In genomic region chr10:29110172-29110571, GRCh38 we compare ENCODE assay signal across 20 cellular contexts.
A peak's percentile ranks its signal among the peaks of the same experiment; 100 is the strongest.
DNase-seq lines count a peak whose midpoint lies in the region; ATAC-seq, FAIRE-seq and TF ChIP-seq lines count a peak whose summit lies in the region.
"Had no signal": no experiment of that assay in that cellular context is flagged by ENCODE, and none has a peak within 500 bp of the region (broad histone marks: within the 10 kb centered on the region; RNA-seq: fewer than 3 reads in every experiment).

No MANE protein-coding gene starts in this region.

- no peak for FAIRE-seq in urothelium cell line (lab: Jason Lieb, UNC)
- FAIRE-seq: A549, GM19239, H54, K562 had no signal

- peak overlapping the region; percentile 85 for H3K18ac ChIP-seq in mesendoderm (ENCODE audit: low read length)

- peaks cover 5% of the 10 kb centered on the region for H3K27me3 Mint-ChIP-seq in neural progenitor cell (ENCODE audit: insufficient read depth, low read depth)
- H3K27me3 Mint-ChIP-seq in activated CD8-positive, alpha-beta T cell treated with anti-CD3 and anti-CD28 coated beads for 36 hours, result peaks cover 3% of the 10 kb centered on the region

- H2BK120ac ChIP-seq in mesendoderm (ENCODE audit: low read depth, low read length), result peak overlapping the region; percentile 90

- peak overlapping the region; percentile 43 for H3K4ac ChIP-seq in mesendoderm (ENCODE audit: low read depth, low read length)

- no peaks in the 10 kb centered on the region for H3K79me2 ChIP-seq in mesendoderm (ENCODE audit: control insufficient read depth, insufficient read depth, low read length)
- H3K79me2 ChIP-seq in neural progenitor cell (ENCODE audit: low read depth), result no peaks in the 10 kb centered on the region

- peaks cover 29% of the 10 kb centered on the region for H3K4me1 ChIP-seq in HUES6 (ENCODE audit: control insufficient read depth, insufficient read depth, low read length)
- H3K4me1 ChIP-seq in mesendoderm (ENCODE audit: control insufficient read depth, low read depth, low read length), result peaks cover 20% of the 10 kb centered on the region
- H3K4me1 ChIP-seq in neural progenitor cell, result peaks cover 13% of the 10 kb centered on the region

- no peak overlapping the region for H3K4me3 Mint-ChIP-seq in neural progenitor cell
- H3K4me3 Mint-ChIP-seq in activated CD8-positive, alpha-beta T cell treated with anti-CD3 and anti-CD28 coated beads for 36 hours, result no peak overlapping the region
- H3K4me3 Mint-ChIP-seq: CD4-positive, alpha-beta T cell had no signal

- DNase-seq in ELF-1 (ENCODE audit: low read depth, low spot score), result peak; percentile 17
- peak; percentile 57 for DNase-seq in mesendoderm
- no peak for DNase-seq in neural progenitor cell (ENCODE audit: low spot score)
- DNase-seq in hippocampal formation (lab: John Stamatoyannopoulos, UW), result no peak
- no peak for DNase-seq in activated CD8-positive, alpha-beta T cell treated with anti-CD3 and anti-CD28 coated beads for 36 hours
- no peak for DNase-seq in urothelium cell line (ENCODE audit: low spot score)
- DNase-seq: AML-193; CD4-positive, alpha-beta T cell; DMS153; DMS79; GF-D8; GM23248; HCEC 1CT; IMR-90 had no signal

- peaks cover 1% of the 10 kb centered on the region for H3K36me3 Mint-ChIP-seq in neural progenitor cell
- H3K36me3 Mint-ChIP-seq in activated CD8-positive, alpha-beta T cell treated with anti-CD3 and anti-CD28 coated beads for 36 hours (ENCODE audit: low read depth), result no peaks in the 10 kb centered on the region

- H3F3A ChIP-seq in neural progenitor cell (ENCODE audit: low read depth), result no peaks in the 10 kb centered on the region

- H3K23ac ChIP-seq in mesendoderm (ENCODE audit: low read length), result no peak overlapping the region

- peak overlapping the region; percentile 90 for H2BK5ac ChIP-seq in mesendoderm (ENCODE audit: low read length)

- CTCF ChIA-PET in activated CD8-positive, alpha-beta T cell treated with anti-CD3 and anti-CD28 coated beads for 36 hours (lab: Charles Lee), result no interaction called here

- H4K5ac ChIP-seq in mesendoderm (ENCODE audit: low read length), result no peak overlapping the region

- H3K4me3 ChIP-seq in HUES6 (ENCODE audit: low read depth, low read length) (no peak overlapping the region), mesendoderm (ENCODE audit: low read length) (no peak overlapping the region), neural progenitor cell (no peak overlapping the region)
- H3K4me3 ChIP-seq: A549, GM23248, K562 had no signal

- H3K27ac ChIP-seq in HUES6 (ENCODE audit: low read depth, low read length) (peak overlapping the region; percentile 73; the same call in 1 of the 2 replicates), mesendoderm (ENCODE audit: low read depth, low read length) (peak overlapping the region; percentile 81), neural progenitor cell (no peak overlapping the region)
- H3K27ac ChIP-seq: A549, GM23248 had no signal

- no peak overlapping the region for H2AK5ac ChIP-seq in mesendoderm (ENCODE audit: low read length)

- peak overlapping the region; percentile 68 for H3K56ac ChIP-seq in mesendoderm (ENCODE audit: low read length)

- no peak overlapping the region for H4K8ac ChIP-seq in mesendoderm (ENCODE audit: low read depth, low read length)

- no peaks in the 10 kb centered on the region for H3K36me3 ChIP-seq in HUES6 (ENCODE audit: control insufficient read depth, insufficient read depth, low read length)
- no peaks in the 10 kb centered on the region for H3K36me3 ChIP-seq in mesendoderm (ENCODE audit: control insufficient read depth, insufficient read depth, low read length)
- no peaks in the 10 kb centered on the region for H3K36me3 ChIP-seq in neural progenitor cell

- intact Hi-C loops in activated CD8-positive, alpha-beta T cell treated with anti-CD3 and anti-CD28 coated beads for 36 hours (cut with micrococcal nuclease), result no loop called here

- ATAC-seq in GM19023 (IDR thresholded peaks at IDR 0.05; ENCODE audit: unreplicated experiment), result no peak
- no peak for ATAC-seq in activated CD8-positive, alpha-beta T cell treated with anti-CD3 and anti-CD28 coated beads for 36 hours
- ATAC-seq: A549, K562 had no signal

- no peak overlapping the region for H2BK15ac ChIP-seq in mesendoderm (replicated peaks; ENCODE audit: low read depth)

- WGBS in mesendoderm (ENCODE audit: extremely low coverage, insufficient coverage, low lambda C conversion rate), result no CpG with 5 or more reads among the region's 2 CpGs

- H3K9me3 Mint-ChIP-seq in neural progenitor cell, result peaks cover 10% of the 10 kb centered on the region
- H3K9me3 Mint-ChIP-seq in activated CD8-positive, alpha-beta T cell treated with anti-CD3 and anti-CD28 coated beads for 36 hours, result no peaks in the 10 kb centered on the region

- peaks cover 74% of the 10 kb centered on the region for H3K4me1 Mint-ChIP-seq in neural progenitor cell
- no peaks in the 10 kb centered on the region for H3K4me1 Mint-ChIP-seq in activated CD8-positive, alpha-beta T cell treated with anti-CD3 and anti-CD28 coated beads for 36 hours (ENCODE audit: low read depth)

- no peaks in the 10 kb centered on the region for H3K79me1 ChIP-seq in mesendoderm (ENCODE audit: low read length)

- H3K9ac ChIP-seq in HUES6 (ENCODE audit: low read length), result peak overlapping the region; percentile 69
- H3K9ac ChIP-seq in mesendoderm (ENCODE audit: low read length), result no peak overlapping the region
- H3K9ac ChIP-seq in neural progenitor cell, result no peak overlapping the region
- H3K9ac ChIP-seq: GM23248 had no signal

- TF ChIP-seq CTCF in neural progenitor cell (IDR thresholded peaks at IDR 0.05), result no peak
- TF ChIP-seq CTCF in activated CD8-positive, alpha-beta T cell treated with anti-CD3 and anti-CD28 coated beads for 36 hours (IDR thresholded peaks at IDR 0.05), result no peak

- POLR2A ChIA-PET in activated CD8-positive, alpha-beta T cell treated with anti-CD3 and anti-CD28 coated beads for 36 hours (lab: Charles Lee), result no interaction called here

- no peak overlapping the region for H2AFZ ChIP-seq in neural progenitor cell (replicated peaks)
- H2AFZ ChIP-seq: GM23248 had no signal

- no peaks in the 10 kb centered on the region for H3K27me3 ChIP-seq in HUES6 (ENCODE audit: control insufficient read depth, insufficient read depth, low read length)
- no peaks in the 10 kb centered on the region for H3K27me3 ChIP-seq in mesendoderm (ENCODE audit: insufficient read depth, low read length, poor library complexity)
- no peaks in the 10 kb centered on the region for H3K27me3 ChIP-seq in neural progenitor cell

- H3K4me2 ChIP-seq in mesendoderm (ENCODE audit: low read length) (no peak overlapping the region), neural progenitor cell (peak overlapping the region; percentile 9)
- H3K4me2 ChIP-seq: A549 had no signal

- no peak overlapping the region for H3K27ac Mint-ChIP-seq in neural progenitor cell
- no peak overlapping the region for H3K27ac Mint-ChIP-seq in activated CD8-positive, alpha-beta T cell treated with anti-CD3 and anti-CD28 coated beads for 36 hours
- H3K27ac Mint-ChIP-seq: CD4-positive, alpha-beta T cell had no signal

- H3K9me3 ChIP-seq in HUES6 (ENCODE audit: control insufficient read depth, insufficient read depth, low read depth, low read length) (peaks cover under 1% of the 10 kb centered on the region), neural progenitor cell (ENCODE audit: low read depth) (no peaks in the 10 kb centered on the region)

- no peaks in the 10 kb centered on the region for H4K20me1 ChIP-seq in neural progenitor cell (ENCODE audit: low read depth)

Comparison
In these comparisons a context has a peak if more than half of its experiments do, and no peak if none do; other contexts are left out.
1. DNase-seq: peak in ELF-1 (single experiment) and mesendoderm (single experiment); none in neural progenitor cell (single experiment), hippocampal formation (0 of 2), activated CD8-positive, alpha-beta T cell treated with anti-CD3 and anti-CD28 coated beads for 36 hours (single experiment) and urothelium cell line (single experiment).